Comparison of ENCODE assay signal across 13 cellular contexts in the genomic region with DNA sequence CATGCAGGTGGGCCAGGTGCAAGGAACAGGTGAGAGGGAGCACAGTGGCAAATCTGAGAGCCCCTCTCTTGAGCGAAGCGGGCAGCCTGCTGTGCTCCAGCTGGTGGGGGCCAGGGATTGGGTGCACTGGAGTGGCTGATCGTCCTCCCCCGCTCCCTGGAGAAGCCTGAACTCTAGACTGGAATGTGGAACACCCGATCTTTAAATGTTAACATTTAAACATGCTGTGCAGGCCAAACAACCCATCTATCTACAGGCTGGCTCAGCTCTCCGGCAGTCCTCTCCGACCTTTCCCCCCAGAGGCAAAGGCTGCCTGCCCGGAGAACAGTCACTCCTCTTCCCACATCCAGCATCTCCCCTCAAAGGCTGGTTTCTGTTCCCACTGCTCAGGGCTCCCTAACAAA. TPM values are rescaled to one million over a fixed set of nuclear protein-coding genes. Genes with fewer than 3 reads are reported as not detected.
DNase-seq lines count a peak whose midpoint lies in the region; ATAC-seq and TF ChIP-seq lines count a peak whose summit lies in the region.
"Had no signal": no experiment of that assay in that cellular context is flagged by ENCODE, and none has a peak within 500 bp of the region (broad histone marks: within the 10 kb centered on the region; RNA-seq: fewer than 3 reads in every experiment).

No MANE protein-coding gene starts in this region.

- H2AFZ ChIP-seq in mesenchymal stem cell (ENCODE audit: low read depth, low read length) = no peak overlapping the region

- H3K27me3 ChIP-seq in duodenal mucosa (ENCODE audit: control insufficient read depth in 1 of 2, insufficient read depth in 2 of 2, low read length in 2 of 2) (peaks cover 8 to 16% of the 10 kb centered on the region in 2 donors), mesenchymal stem cell (ENCODE audit: control insufficient read depth in 1 of 2, insufficient read depth in 1 of 2, low read length in 2 of 2) (no peaks in the 10 kb centered on the region), thoracic aorta (replicated peaks; ENCODE audit: insufficient read depth) (no peaks in the 10 kb centered on the region)

- H3K36me3 ChIP-seq in duodenal mucosa (ENCODE audit: control insufficient read depth in 1 of 2, insufficient read depth in 2 of 2, low read length in 2 of 2) (no peaks in the 10 kb centered on the region), mesenchymal stem cell (ENCODE audit: control insufficient read depth in 1 of 2, insufficient read depth in 2 of 2, low read depth in 1 of 2, low read length in 2 of 2) (peaks cover 32 to 48% of the 10 kb centered on the region in 2 experiments), thoracic aorta (peaks cover 52% of the 10 kb centered on the region)

- no peak overlapping the region for H3K14ac ChIP-seq in mesenchymal stem cell (ENCODE audit: low read length in 2 of 2)

- peaks cover 17% of the 10 kb centered on the region for H3K27me3 Mint-ChIP-seq in activated T-helper 2 cell treated with anti-CD3 and anti-CD28 coated beads, Interferon-gamma antibody, Interleukin-2, Interleukin-4, amounts not matched to agents 10 μg/mL and 5 μg/mL and 100 μg/mL, durations not matched to agents 14 hours and 24 hours and 36 hours (ENCODE audit: low read depth)

- ATAC-seq in thoracic aorta (ENCODE audit: insufficient number of reproducible peaks, low FRiP score, low read depth) (no peak), HG03354 (IDR thresholded peaks at IDR 0.05; ENCODE audit: poor library complexity, severe bottlenecking, unreplicated experiment) (no peak)

- no peaks in the 10 kb centered on the region for H3K9me3 Mint-ChIP-seq in activated T-helper 2 cell treated with anti-CD3 and anti-CD28 coated beads, Interferon-gamma antibody, Interleukin-2, Interleukin-4, amounts not matched to agents 10 μg/mL and 5 μg/mL and 100 μg/mL, durations not matched to agents 14 hours and 24 hours and 36 hours

- H2BK120ac ChIP-seq in mesenchymal stem cell (ENCODE audit: low read depth, low read length) = no peak overlapping the region

- H2BK5ac ChIP-seq in mesenchymal stem cell (ENCODE audit: low read depth, low read length, poor library complexity, severe bottlenecking) = no peak overlapping the region

- peak overlapping the region; percentile 86 for H3K27ac ChIP-seq in duodenal mucosa (ENCODE audit: low read depth, low read length)
- peak overlapping the region; percentile 67 for H3K27ac ChIP-seq in mesenchymal stem cell (ENCODE audit: low read length, poor library complexity, severe bottlenecking)
- peak overlapping the region; percentile 95 to 96 for H3K27ac ChIP-seq in thoracic aorta

- H4K91ac ChIP-seq in mesenchymal stem cell (ENCODE audit: low read length) = peak overlapping the region; percentile 14

- CTCF ChIA-PET in HEK293T (lab: Yijun Ruan, JAX) = no interaction called here

- no peaks in the 10 kb centered on the region for H3K9me3 ChIP-seq in duodenal mucosa (ENCODE audit: control insufficient read depth in 1 of 2, low read length in 2 of 2)
- no peaks in the 10 kb centered on the region for H3K9me3 ChIP-seq in mesenchymal stem cell (ENCODE audit: control insufficient read depth, low read length)
- no peaks in the 10 kb centered on the region for H3K9me3 ChIP-seq in thoracic aorta

- peak overlapping the region in 1 of 2 experiments; percentile 82 for H2BK12ac ChIP-seq in mesenchymal stem cell (ENCODE audit: low read length in 2 of 2)

- DNase-seq in NCI-H146 (lab: John Stamatoyannopoulos, UW) (peak; percentile 94), mesenchymal stem cell (peak; percentile 52), thoracic aorta (ENCODE audit: low spot score) (no peak), HEK293T (ENCODE audit: extremely low spot score) (no peak), MV-4-11 (lab: John Stamatoyannopoulos, UW) (no peak)
- no peak for DNase-seq in activated T-helper 2 cell treated with anti-CD3 and anti-CD28 coated beads, Interferon-gamma antibody, Interleukin-2, Interleukin-4, amounts not matched to agents 10 μg/mL and 5 μg/mL and 100 μg/mL, durations not matched to agents 14 hours and 24 hours and 36 hours (ENCODE audit: low spot score)
- DNase-seq: activated CD4-positive, CD25-positive, alpha-beta regulatory T cell treated with anti-CD3 and anti-CD28 coated beads, Interleukin-2, amount 50 U/mL, for 72 hours; stimulated activated naive CD4-positive, alpha-beta T cell treated with Interleukin-2 at 50 U/mL for 16 hours had no signal

- H3K79me1 ChIP-seq in mesenchymal stem cell (replicated peaks; ENCODE audit: low read length, poor library complexity, severe bottlenecking) = peaks cover 5% of the 10 kb centered on the region

- H3K36me3 Mint-ChIP-seq in activated T-helper 2 cell treated with anti-CD3 and anti-CD28 coated beads, Interferon-gamma antibody, Interleukin-2, Interleukin-4, amounts not matched to agents 10 μg/mL and 5 μg/mL and 100 μg/mL, durations not matched to agents 14 hours and 24 hours and 36 hours (ENCODE audit: low read depth) = no peaks in the 10 kb centered on the region
- H3K36me3 Mint-ChIP-seq: activated naive CD8-positive, alpha-beta T cell had no signal

- intact Hi-C loops in activated T-helper 2 cell treated with anti-CD3 and anti-CD28 coated beads, Interferon-gamma antibody, Interleukin-2, Interleukin-4, amounts not matched to agents 10 μg/mL and 5 μg/mL and 100 μg/mL, durations not matched to agents 14 hours and 24 hours and 36 hours (cut with micrococcal nuclease) = no loop called here

- POLR2A ChIA-PET in HEK293T (lab: Yijun Ruan, JAX) = no interaction called here

- no peak overlapping the region for H3K4me3 Mint-ChIP-seq in activated T-helper 2 cell treated with anti-CD3 and anti-CD28 coated beads, Interferon-gamma antibody, Interleukin-2, Interleukin-4, amounts not matched to agents 10 μg/mL and 5 μg/mL and 100 μg/mL, durations not matched to agents 14 hours and 24 hours and 36 hours (ENCODE audit: low read depth)
- H3K4me3 Mint-ChIP-seq: activated naive CD8-positive, alpha-beta T cell had no signal

- peak overlapping the region in 1 of 2 donors; percentile 40 for H3K9ac ChIP-seq in duodenal mucosa (ENCODE audit: low read depth in 1 of 2, low read length in 2 of 2)
- peak overlapping the region; percentile 78 for H3K9ac ChIP-seq in mesenchymal stem cell (ENCODE audit: low read length)

- 52% methylated on average over 8 of the region's 8 CpGs for WGBS in mesenchymal stem cell

- peaks cover 25 to 32% of the 10 kb centered on the region in 2 donors for H3K4me1 ChIP-seq in duodenal mucosa (ENCODE audit: control insufficient read depth in 1 of 2, insufficient read depth in 2 of 2, low read length in 2 of 2)
- H3K4me1 ChIP-seq in mesenchymal stem cell (ENCODE audit: control insufficient read depth, insufficient read depth, low read depth, low read length) = peaks cover 53% of the 10 kb centered on the region
- H3K4me1 ChIP-seq in thoracic aorta (ENCODE audit: control insufficient read depth in 1 of 2, low read depth in 2 of 2) = peaks cover 28 to 77% of the 10 kb centered on the region in 2 donors

- H4K8ac ChIP-seq in mesenchymal stem cell (ENCODE audit: low read length) = no peak overlapping the region

- H3K18ac ChIP-seq in mesenchymal stem cell (ENCODE audit: low read depth in 1 of 2, low read length in 2 of 2) = peak overlapping the region; percentile 56 to 91

- H3K23ac ChIP-seq in mesenchymal stem cell (ENCODE audit: low read length in 2 of 2) = no peak overlapping the region

- no peak overlapping the region for H3K27ac Mint-ChIP-seq in activated T-helper 2 cell treated with anti-CD3 and anti-CD28 coated beads, Interferon-gamma antibody, Interleukin-2, Interleukin-4, amounts not matched to agents 10 μg/mL and 5 μg/mL and 100 μg/mL, durations not matched to agents 14 hours and 24 hours and 36 hours
- H3K27ac Mint-ChIP-seq: activated naive CD8-positive, alpha-beta T cell had no signal

- H2BK15ac ChIP-seq in mesenchymal stem cell (ENCODE audit: low read depth, poor library complexity, severe bottlenecking) = peak overlapping the region; percentile 45

- no peaks in the 10 kb centered on the region for H3K4me1 Mint-ChIP-seq in activated T-helper 2 cell treated with anti-CD3 and anti-CD28 coated beads, Interferon-gamma antibody, Interleukin-2, Interleukin-4, amounts not matched to agents 10 μg/mL and 5 μg/mL and 100 μg/mL, durations not matched to agents 14 hours and 24 hours and 36 hours (ENCODE audit: low read depth)

- TF ChIP-seq CTCF in thoracic aorta (IDR thresholded peaks at IDR 0.05) = no peak

- peak overlapping the region in 1 of 2 experiments; percentile 77 for H3K4ac ChIP-seq in mesenchymal stem cell (ENCODE audit: low read depth in 1 of 2, low read length in 2 of 2)

- peak overlapping the region in 1 of 2 donors; percentile 5 for H3K4me3 ChIP-seq in duodenal mucosa (ENCODE audit: low read depth in 1 of 2, low read length in 2 of 2)
- peak overlapping the region in 1 of 2 experiments; percentile 52 for H3K4me3 ChIP-seq in mesenchymal stem cell (ENCODE audit: insufficient read depth in 1 of 2, low read depth in 1 of 2, low read length in 2 of 2)
- peak overlapping the region; percentile 81 for H3K4me3 ChIP-seq in thoracic aorta

- H2AK5ac ChIP-seq in mesenchymal stem cell (ENCODE audit: low read length, severe bottlenecking) = peak overlapping the region; percentile 42

- peak overlapping the region; percentile 10 for H3K4me2 ChIP-seq in mesenchymal stem cell (ENCODE audit: low read length, poor library complexity, severe bottlenecking)

TF ChIP-seq in HEK293T, 16 proteins besides CTCF, POLR2A, EP300 and RAD21 (continues in another document):
- no peak for TF ChIP-seq ELF4 (IDR thresholded peaks at IDR 0.05)
- TF ChIP-seq HDGF (IDR thresholded peaks at IDR 0.05; ENCODE audit: borderline replicate concordance) = no peak
- TF ChIP-seq NFRKB (IDR thresholded peaks at IDR 0.05) = no peak
- TF ChIP-seq BHLHE40 (IDR thresholded peaks at IDR 0.05; ENCODE audit: borderline replicate concordance) = no peak
- no peak for TF ChIP-seq FOXA1 (IDR thresholded peaks at IDR 0.05)
- TF ChIP-seq SP1 (IDR thresholded peaks at IDR 0.05) = no peak

RNA-seq across cellular contexts. Expression of a gene that starts 5.1 kb away (rescaled TPM):
- 28.0 TPM for polyA plus RNA-seq in mesenchymal stem cell (2013, experiment 1 of 2)
- polyA plus RNA-seq in mesenchymal stem cell (2013, experiment 2 of 2) = 29.6 TPM
- total RNA-seq in thoracic aorta = 100 to 1,000 TPM in 1 of 2 donors, 10 to 100 TPM in 1; 67.5 to 171 TPM
- not detected in 2 replicates for total RNA-seq in activated T-helper 2 cell treated with anti-CD3 and anti-CD28 coated beads, Interferon-gamma antibody, Interleukin-2, Interleukin-4, amounts not matched to agents 10 μg/mL and 5 μg/mL and 100 μg/mL, durations not matched to agents 14 hours and 24 hours and 36 hours
- total RNA-seq: MCF 10A, RPMI7951 had no signal

RNA-seq across cellular contexts. Expression of a gene that starts 27.2 kb away (rescaled TPM):
- polyA plus RNA-seq in mesenchymal stem cell (2013, experiment 1 of 2) = not detected
- polyA plus RNA-seq in mesenchymal stem cell (2013, experiment 2 of 2) = not detected
- total RNA-seq in thoracic aorta = 1 to 10 TPM in 1 of 2 donors, not detected in 1; 5.0 TPM
- not detected in 2 replicates for total RNA-seq in activated T-helper 2 cell treated with anti-CD3 and anti-CD28 coated beads, Interferon-gamma antibody, Interleukin-2, Interleukin-4, amounts not matched to agents 10 μg/mL and 5 μg/mL and 100 μg/mL, durations not matched to agents 14 hours and 24 hours and 36 hours
- total RNA-seq: MCF 10A, RPMI7951 had no signal

RNA-seq across cellular contexts. Expression of a gene that starts 40.8 kb away (rescaled TPM):
- polyA plus RNA-seq in mesenchymal stem cell (2013, experiment 1 of 2) = 4.9 TPM
- polyA plus RNA-seq in mesenchymal stem cell (2013, experiment 2 of 2) = 4.7 TPM
- total RNA-seq in thoracic aorta = 10 to 100 TPM; 34.7 to 38.0 TPM
- total RNA-seq in activated T-helper 2 cell treated with anti-CD3 and anti-CD28 coated beads, Interferon-gamma antibody, Interleukin-2, Interleukin-4, amounts not matched to agents 10 μg/mL and 5 μg/mL and 100 μg/mL, durations not matched to agents 14 hours and 24 hours and 36 hours = 19.1 and 20.0 TPM in 2 replicates

Comparison
In these comparisons a context has a peak if more than half of its experiments do, and no peak if none do; other contexts are left out.
1. DNase-seq: peak in NCI-H146 (single experiment) and mesenchymal stem cell (single experiment); none in thoracic aorta (single experiment), activated T-helper 2 cell treated with anti-CD3 and anti-CD28 coated beads, Interferon-gamma antibody, Interleukin-2, Interleukin-4, amounts not matched to agents 10 μg/mL and 5 μg/mL and 100 μg/mL, durations not matched to agents 14 hours and 24 hours and 36 hours (single experiment), HEK293T (single experiment) and MV-4-11 (single experiment).
2. RNA of a gene that starts 5.1 kb away (total RNA-seq): 67.5 to 171 TPM in thoracic aorta; not detected in activated T-helper 2 cell treated with anti-CD3 and anti-CD28 coated beads, Interferon-gamma antibody, Interleukin-2, Interleukin-4, amounts not matched to agents 10 μg/mL and 5 μg/mL and 100 μg/mL, durations not matched to agents 14 hours and 24 hours and 36 hours; every median in the first group is over 10 times any median in the second.
3. Peak in every context shown above with its lines, with median percentiles within 50 percentile points of each other: H3K27ac ChIP-seq.